In genomic region chr15:34987182-34987488, GRCh38 we compare ENCODE assay signal across 8 cellular contexts. TPM values are rescaled to one million over a fixed set of nuclear protein-coding genes. Genes with fewer than 3 reads are reported as not detected.
DNase-seq lines count a peak whose midpoint lies in the region; ATAC-seq and TF ChIP-seq lines count a peak whose summit lies in the region.

No MANE protein-coding gene starts in this region.

- H3K4me1 ChIP-seq in iPS-20b (ENCODE audit: insufficient read depth, low read length) (peaks cover 18% of the 10 kb centered on the region), suprapubic skin (peaks cover 47% of the 10 kb centered on the region), body of pancreas (peaks cover 33% of the 10 kb centered on the region)

- no peak for TF ChIP-seq EP300 in suprapubic skin (IDR thresholded peaks at IDR 0.05)

- H3K27ac ChIP-seq in iPS-20b (ENCODE audit: low read length), result no peak overlapping the region
- H3K27ac ChIP-seq in suprapubic skin, result peak overlapping the region; percentile 99
- peak overlapping the region in 1 of 4 donors; percentile 99 for H3K27ac ChIP-seq in body of pancreas

- no peak for TF ChIP-seq CTCF in suprapubic skin (IDR thresholded peaks at IDR 0.05)
- no peak for TF ChIP-seq CTCF in body of pancreas (IDR thresholded peaks at IDR 0.05)

- TF ChIP-seq POLR2A in suprapubic skin (IDR thresholded peaks at IDR 0.05), result no peak
- no peak for TF ChIP-seq POLR2A in body of pancreas (IDR thresholded peaks at IDR 0.05)

- H3K36me3 Mint-ChIP-seq in activated CD4-positive, alpha-beta T cell treated with anti-CD3 and anti-CD28 coated beads, Interleukin-2, amount 10 ng/mL, durations not matched to agents 24 days and 14 days (ENCODE audit: low read depth), result peaks cover 37% of the 10 kb centered on the region
- H3K36me3 Mint-ChIP-seq in activated T-helper 1 cell treated with anti-CD3 and anti-CD28 coated beads, Interleukin-12 subunit alpha, Interleukin-12 subunit beta, Interleukin-2, Interleukin-4 antibody, amounts not matched to agents 30 ng/mL and 10 ng/mL and 1 ng/mL, durations not matched to agents 14 hours and 24 hours and 36 hours (ENCODE audit: low read depth), result peaks cover 26% of the 10 kb centered on the region

- H3K4me3 ChIP-seq in iPS-20b (ENCODE audit: low read length) (peak overlapping the region; percentile 93), suprapubic skin (peak overlapping the region; percentile 64), body of pancreas (peak overlapping the region in 1 of 2 donors; percentile 93)

- intact Hi-C loops in activated CD4-positive, alpha-beta T cell treated with anti-CD3 and anti-CD28 coated beads, Interleukin-2, amount 10 ng/mL, durations not matched to agents 24 days and 14 days (cut with micrococcal nuclease), result loop anchor here (5.0 kb wide), 1 partner anchor 560 kb away; the partner anchor contains the start of gene DPH6
- intact Hi-C loops in activated T-helper 1 cell treated with anti-CD3 and anti-CD28 coated beads, Interleukin-12 subunit alpha, Interleukin-12 subunit beta, Interleukin-2, Interleukin-4 antibody, amounts not matched to agents 30 ng/mL and 10 ng/mL and 1 ng/mL, durations not matched to agents 14 hours and 24 hours and 36 hours (cut with micrococcal nuclease), result loop anchor here (5.0 kb wide), 4 partner anchors 560 to 1590 kb away; partner anchors contain the start of genes AVEN, CDIN1 and DPH6
- intact Hi-C loops in body of pancreas (cut with DNase I), result no loop called here

- H3K9me3 Mint-ChIP-seq in activated CD4-positive, alpha-beta T cell treated with anti-CD3 and anti-CD28 coated beads, Interleukin-2, amount 10 ng/mL, durations not matched to agents 24 days and 14 days, result no peaks in the 10 kb centered on the region
- H3K9me3 Mint-ChIP-seq in activated T-helper 1 cell treated with anti-CD3 and anti-CD28 coated beads, Interleukin-12 subunit alpha, Interleukin-12 subunit beta, Interleukin-2, Interleukin-4 antibody, amounts not matched to agents 30 ng/mL and 10 ng/mL and 1 ng/mL, durations not matched to agents 14 hours and 24 hours and 36 hours, result no peaks in the 10 kb centered on the region

- WGBS in suprapubic skin, result 17% methylated on average over 4 of the region's 4 CpGs
- WGBS in body of pancreas, 2 donors, result 10 to 11% methylated on average over 4 of the region's 4 CpGs

- no peaks in the 10 kb centered on the region for H3K27me3 Mint-ChIP-seq in activated CD4-positive, alpha-beta T cell treated with anti-CD3 and anti-CD28 coated beads, Interleukin-2, amount 10 ng/mL, durations not matched to agents 24 days and 14 days
- no peaks in the 10 kb centered on the region for H3K27me3 Mint-ChIP-seq in activated T-helper 1 cell treated with anti-CD3 and anti-CD28 coated beads, Interleukin-12 subunit alpha, Interleukin-12 subunit beta, Interleukin-2, Interleukin-4 antibody, amounts not matched to agents 30 ng/mL and 10 ng/mL and 1 ng/mL, durations not matched to agents 14 hours and 24 hours and 36 hours (ENCODE audit: insufficient read depth)

- H3K4me3 Mint-ChIP-seq in activated CD4-positive, alpha-beta T cell treated with anti-CD3 and anti-CD28 coated beads, Interleukin-2, amount 10 ng/mL, durations not matched to agents 24 days and 14 days, result peak overlapping the region; percentile 97
- peak overlapping the region; percentile 97 for H3K4me3 Mint-ChIP-seq in activated T-helper 1 cell treated with anti-CD3 and anti-CD28 coated beads, Interleukin-12 subunit alpha, Interleukin-12 subunit beta, Interleukin-2, Interleukin-4 antibody, amounts not matched to agents 30 ng/mL and 10 ng/mL and 1 ng/mL, durations not matched to agents 14 hours and 24 hours and 36 hours

- H3K36me3 ChIP-seq in iPS-20b (ENCODE audit: insufficient read depth, low read depth, low read length) (peaks cover 39% of the 10 kb centered on the region), suprapubic skin (peaks cover 13% of the 10 kb centered on the region), body of pancreas (replicated peaks in 1 of 2; ENCODE audit: insufficient read depth in 1 of 2, low read depth in 2 of 2) (peaks cover under 1 to 2% of the 10 kb centered on the region in 2 donors)

- H3K27me3 ChIP-seq in iPS-20b (ENCODE audit: insufficient read depth, low read length), result no peaks in the 10 kb centered on the region
- no peaks in the 10 kb centered on the region for H3K27me3 ChIP-seq in suprapubic skin
- no peaks in the 10 kb centered on the region for H3K27me3 ChIP-seq in body of pancreas

- peaks cover 22% of the 10 kb centered on the region for H3K4me1 Mint-ChIP-seq in activated CD4-positive, alpha-beta T cell treated with anti-CD3 and anti-CD28 coated beads, Interleukin-2, amount 10 ng/mL, durations not matched to agents 24 days and 14 days
- peaks cover 37% of the 10 kb centered on the region for H3K4me1 Mint-ChIP-seq in activated T-helper 1 cell treated with anti-CD3 and anti-CD28 coated beads, Interleukin-12 subunit alpha, Interleukin-12 subunit beta, Interleukin-2, Interleukin-4 antibody, amounts not matched to agents 30 ng/mL and 10 ng/mL and 1 ng/mL, durations not matched to agents 14 hours and 24 hours and 36 hours (ENCODE audit: low read depth)

- peak overlapping the region; percentile 94 for H3K9ac ChIP-seq in iPS-20b (ENCODE audit: low read depth, low read length)

- H3K27ac Mint-ChIP-seq in activated CD4-positive, alpha-beta T cell treated with anti-CD3 and anti-CD28 coated beads, Interleukin-2, amount 10 ng/mL, durations not matched to agents 24 days and 14 days, result peak overlapping the region; percentile 99
- peak overlapping the region; percentile 96 for H3K27ac Mint-ChIP-seq in activated T-helper 1 cell treated with anti-CD3 and anti-CD28 coated beads, Interleukin-12 subunit alpha, Interleukin-12 subunit beta, Interleukin-2, Interleukin-4 antibody, amounts not matched to agents 30 ng/mL and 10 ng/mL and 1 ng/mL, durations not matched to agents 14 hours and 24 hours and 36 hours

- DNase-seq in activated CD4-positive, alpha-beta T cell treated with anti-CD3 and anti-CD28 coated beads, Interleukin-2, amount 10 ng/mL, durations not matched to agents 24 days and 14 days, result no peak
- no peak for DNase-seq in activated CD4-positive, alpha-beta T cell treated with anti-CD3 and anti-CD28 coated beads, Interleukin-2, amount 50 U/mL, for 1 hour
- no peak for DNase-seq in activated T-helper 1 cell treated with anti-CD3 and anti-CD28 coated beads, Interleukin-12 subunit alpha, Interleukin-12 subunit beta, Interleukin-2, Interleukin-4 antibody, amounts not matched to agents 30 ng/mL and 10 ng/mL and 1 ng/mL, durations not matched to agents 14 hours and 24 hours and 36 hours (ENCODE audit: low spot score)
- no peak for DNase-seq in suprapubic skin (ENCODE audit: low spot score in 2 of 2)
- no peak for DNase-seq in SIG-M5 treated with dmso at 0.1 percent for 504 hours (lab: John Stamatoyannopoulos, UW; ENCODE audit: unreplicated experiment)
- no peak for DNase-seq in body of pancreas

- H3K9me3 ChIP-seq in iPS-20b (ENCODE audit: insufficient read depth, low read depth, low read length), result no peaks in the 10 kb centered on the region
- no peaks in the 10 kb centered on the region for H3K9me3 ChIP-seq in suprapubic skin
- no peaks in the 10 kb centered on the region for H3K9me3 ChIP-seq in body of pancreas

- ATAC-seq in body of pancreas (no peak), HG03097 (IDR thresholded peaks at IDR 0.05; ENCODE audit: low FRiP score, unreplicated experiment) (no peak)

RNA-seq across cellular contexts. Expression of gene ZNF770, which starts 1.0 kb away (rescaled TPM):
- total RNA-seq in activated CD4-positive, alpha-beta T cell treated with anti-CD3 and anti-CD28 coated beads, Interleukin-2, amount 10 ng/mL, durations not matched to agents 24 days and 14 days, result 53.9 and 56.3 TPM in 2 replicates
- total RNA-seq in activated T-helper 1 cell treated with anti-CD3 and anti-CD28 coated beads, Interleukin-12 subunit alpha, Interleukin-12 subunit beta, Interleukin-2, Interleukin-4 antibody, amounts not matched to agents 30 ng/mL and 10 ng/mL and 1 ng/mL, durations not matched to agents 14 hours and 24 hours and 36 hours, result 50.1 and 50.6 TPM in 2 replicates
- total RNA-seq in suprapubic skin, result 10 to 100 TPM; 42.4 to 71.1 (median 46.2) TPM
- 10 to 100 TPM in 1 of 2 donors, 1 to 10 TPM in 1; 7.6 to 11.2 TPM for total RNA-seq in body of pancreas

RNA-seq across cellular contexts. Expression of gene AQR, which starts 17.6 kb away (rescaled TPM):
- 47.3 and 50.2 TPM in 2 replicates for total RNA-seq in activated CD4-positive, alpha-beta T cell treated with anti-CD3 and anti-CD28 coated beads, Interleukin-2, amount 10 ng/mL, durations not matched to agents 24 days and 14 days
- 43.2 and 44.4 TPM in 2 replicates for total RNA-seq in activated T-helper 1 cell treated with anti-CD3 and anti-CD28 coated beads, Interleukin-12 subunit alpha, Interleukin-12 subunit beta, Interleukin-2, Interleukin-4 antibody, amounts not matched to agents 30 ng/mL and 10 ng/mL and 1 ng/mL, durations not matched to agents 14 hours and 24 hours and 36 hours
- 10 to 100 TPM; 21.8 to 41.1 (median 25.7) TPM for total RNA-seq in suprapubic skin
- total RNA-seq in body of pancreas, result 10 to 100 TPM; 10.5 to 15.0 TPM
